ENCODE assay signal across 8 cellular contexts in the genomic region with DNA sequence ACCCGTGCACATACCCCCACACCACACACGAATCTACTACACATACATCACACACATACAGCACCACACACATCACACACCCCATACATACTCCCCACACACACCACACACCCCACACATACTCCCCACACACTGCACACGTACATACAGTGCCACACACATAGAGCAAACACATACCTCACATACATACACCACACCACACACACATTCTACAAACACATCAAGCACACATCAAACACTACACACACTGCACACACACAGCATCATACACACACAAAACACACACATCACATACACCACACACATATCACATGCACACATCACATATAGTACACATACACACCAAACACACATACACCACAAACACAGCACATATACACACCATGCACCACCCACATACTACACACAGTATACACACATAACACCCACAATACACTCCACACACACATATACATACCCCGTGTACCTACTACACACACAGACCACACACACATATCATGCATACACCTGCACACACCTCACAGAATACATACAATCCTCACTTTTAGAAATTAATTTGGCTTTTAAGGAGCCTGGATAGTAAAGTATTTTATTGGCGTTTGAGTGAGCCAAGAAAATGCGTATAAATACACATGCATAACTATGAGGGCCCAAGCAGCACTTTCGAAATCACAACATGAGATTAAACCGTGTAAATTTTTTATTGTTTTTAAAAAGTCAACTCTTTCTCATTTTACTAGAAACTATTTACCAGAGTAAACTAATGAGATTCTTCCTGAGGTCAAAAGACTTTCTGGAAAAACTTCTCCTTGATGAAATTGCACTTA.
DNase-seq lines count a peak whose midpoint lies in the region; ATAC-seq, FAIRE-seq and TF ChIP-seq lines count a peak whose summit lies in the region.
"Not testable (repeated sequence)": the region's sequence is repeated elsewhere in the genome, so short reads cannot be mapped to it uniquely, and the experiment has no call there.

No MANE protein-coding gene starts in this region.

- H3K36me3 ChIP-seq in K562 (ENCODE audit: control insufficient read depth, insufficient read depth, low read length); gastroesophageal sphincter; osteoblast (ENCODE audit: insufficient read depth, low read length); aorta (ENCODE audit: control insufficient read depth in 1 of 2, insufficient read depth in 2 of 2, low read length in 1 of 2): not testable (repeated sequence)

- intact Hi-C loops in K562 (cut with micrococcal nuclease); left colon (cut with DNase I, micrococcal nuclease); aorta (cut with DNase I): not testable (repeated sequence)

- not testable (repeated sequence) for H2AFZ ChIP-seq in K562 (ENCODE audit: low read depth, low read length); osteoblast (ENCODE audit: low read length)

- peak; percentile 31 for DNase-seq in D341Med (ENCODE audit: low spot score)
- DNase-seq in SK-N-DZ (ENCODE audit: low spot score), result peak; percentile 43
- peak in 3 of 4 experiments; percentile 9 to 18 (median 17) for DNase-seq in K562 (ENCODE audit: extremely low read depth in 1 of 4, low spot score in 3 of 4)
- DNase-seq in left colon, aorta: not testable (repeated sequence)
- DNase-seq in osteoblast (ENCODE audit: insufficient read length, low spot score, missing footprints), result peak; percentile 5

- in situ Hi-C loops in K562 (cut with MboI), result not testable (repeated sequence)

- not testable (repeated sequence) for BruUV-seq in K562 (replicated peaks; lab: Mats Ljungman, UMichigan)

- ATAC-seq in HG02642 (IDR thresholded peaks at IDR 0.05; ENCODE audit: poor library complexity, unreplicated experiment), result peak; percentile 54
- peak; percentile 82 for ATAC-seq in K562
- peak; percentile 67 for ATAC-seq in gastroesophageal sphincter
- peak; percentile 56 for ATAC-seq in left colon
- ATAC-seq in aorta (ENCODE audit: low FRiP score), result peak; percentile 91

- POLR2A ChIA-PET in K562 (lab: Yijun Ruan, JAX), result not testable (repeated sequence)

- H3K27ac ChIP-seq in K562 (ENCODE audit: extremely low read depth, low read depth, low read length); gastroesophageal sphincter; osteoblast (ENCODE audit: low read depth, low read length); aorta (ENCODE audit: low read depth in 1 of 2, low read length in 2 of 2): not testable (repeated sequence)

- TF ChIP-seq RAD21 in K562 (CRISPR knock-in tag; conservative IDR thresholded peaks at IDR 0.05 in 1 of 2, IDR thresholded peaks at IDR 0.05 in 1 of 2), result not testable (repeated sequence)

- H3K9me3 ChIP-seq in K562 (replicated peaks; ENCODE audit: control insufficient read depth, insufficient read depth, low read depth, low read length); gastroesophageal sphincter; osteoblast (ENCODE audit: low read depth, low read length); aorta (ENCODE audit: control insufficient read depth, low read length): not testable (repeated sequence)

- H3K4me3 ChIP-seq in K562; gastroesophageal sphincter; osteoblast (ENCODE audit: insufficient read depth, low read length); aorta (ENCODE audit: low read length in 2 of 2): not testable (repeated sequence)

- H3K4me2 ChIP-seq in K562 (ENCODE audit: insufficient read depth, low read length); osteoblast (ENCODE audit: insufficient read depth, low read length): not testable (repeated sequence)

- 3% methylated on average over 7 of the region's 8 CpGs for WGBS in K562 (ENCODE audit: insufficient coverage, low coverage, missing lambda C conversion rate)
- WGBS in gastroesophageal sphincter (ENCODE audit: low coverage in 1 of 2), 2 donors, result 43 to 46% methylated on average over 8 of the region's 8 CpGs
- 58 to 63% methylated on average over 8 of the region's 8 CpGs for WGBS in aorta, 2 donors

- not testable (repeated sequence) for FAIRE-seq in K562 (lab: Jason Lieb, UNC)

- not testable (repeated sequence) for H3K4me1 ChIP-seq in K562 (replicated peaks in 1 of 2; ENCODE audit: control insufficient read depth in 2 of 2, insufficient read depth in 2 of 2, low read length in 2 of 2); gastroesophageal sphincter; osteoblast (ENCODE audit: insufficient read depth, low read length); aorta (ENCODE audit: control insufficient read depth in 1 of 2, insufficient read depth in 2 of 2, low read length in 2 of 2)

- not testable (repeated sequence) for H3K9ac ChIP-seq in K562 (ENCODE audit: insufficient read depth in 1 of 2, low read depth in 2 of 2, low read length in 2 of 2)

- H3K9me1 ChIP-seq in K562 (ENCODE audit: control insufficient read depth, insufficient read depth, low read length), result not testable (repeated sequence)

- TF ChIP-seq CTCF in K562 (IDR thresholded peaks at IDR 0.05 in 2 of 3, conservative IDR thresholded peaks at IDR 0.05 in 1 of 3; ENCODE audit: insufficient read depth in 2 of 3, low read depth in 1 of 3, low read length in 3 of 3); gastroesophageal sphincter (IDR thresholded peaks at IDR 0.05); osteoblast (IDR thresholded peaks at IDR 0.05; ENCODE audit: extremely low read depth, low read depth, low read length): not testable (repeated sequence)

- CTCF ChIA-PET in K562 (lab: Yijun Ruan, JAX; ENCODE audit: low intra/inter-chr PET ratio), result not testable (repeated sequence)

- not testable (repeated sequence) for H3K79me2 ChIP-seq in K562 (ENCODE audit: control insufficient read depth, insufficient read depth, low read length); osteoblast (ENCODE audit: insufficient read depth, low read length)

- not testable (repeated sequence) for TF ChIP-seq POLR2A in K562 (conservative IDR thresholded peaks at IDR 0.05); gastroesophageal sphincter (IDR thresholded peaks at IDR 0.05)

- not testable (repeated sequence) for TF ChIP-seq EP300 in K562 (IDR thresholded peaks at IDR 0.05; ENCODE audit: low read length); gastroesophageal sphincter (IDR thresholded peaks at IDR 0.05)

- H4K20me1 ChIP-seq in K562 (replicated peaks; ENCODE audit: control insufficient read depth, insufficient read depth, low read length); osteoblast (ENCODE audit: insufficient read depth, low read length): not testable (repeated sequence)

- not testable (repeated sequence) for H3K27me3 ChIP-seq in K562 (ENCODE audit: control insufficient read depth in 2 of 2, insufficient read depth in 2 of 2, low read length in 2 of 2); gastroesophageal sphincter; osteoblast (ENCODE audit: insufficient read depth, low read length); aorta (ENCODE audit: control insufficient read depth in 1 of 2, insufficient read depth in 2 of 2, low read length in 1 of 2)
